In genomic region chr1:92485374-92486250, GRCh38 we compare ENCODE assay signal across 8 cellular contexts. TPM values are rescaled to one million over a fixed set of nuclear protein-coding genes. Genes with fewer than 3 reads are reported as not detected.
A peak's percentile ranks its signal among the peaks of the same experiment; 100 is the strongest.
DNase-seq lines count a peak whose midpoint lies in the region; ATAC-seq and TF ChIP-seq lines count a peak whose summit lies in the region.

No MANE protein-coding gene starts in this region.

- H3K4me1 Mint-ChIP-seq in activated CD8-positive, alpha-beta T cell treated with anti-CD3 and anti-CD28 coated beads, Interleukin-2, amount 10 ng/mL, durations not matched to agents 7 days and 5 days (ENCODE audit: low read depth), result peaks cover 44% of the 10 kb centered on the region
- H3K4me1 Mint-ChIP-seq in neural crest cell, result peaks cover 39% of the 10 kb centered on the region

- H3K27me3 ChIP-seq in thymus (ENCODE audit: control insufficient read depth, insufficient read depth), result no peaks in the 10 kb centered on the region

- DNase-seq in AG04449 (ENCODE audit: low read depth, low spot score) (no peak), NCI-H526 treated with DMSO at 0.1 percent for 48 hours (lab: John Stamatoyannopoulos, UW) (peak; percentile 29), epithelial cell of proximal tubule (ENCODE audit: low read depth) (no peak), neural crest cell (ENCODE audit: low read depth, low spot score) (peak; percentile 15)
- DNase-seq in activated CD8-positive, alpha-beta T cell treated with anti-CD3 and anti-CD28 coated beads, Interleukin-2, amount 10 ng/mL, durations not matched to agents 7 days and 5 days, result peak; percentile 94

- peaks cover 42% of the 10 kb centered on the region for H3K36me3 Mint-ChIP-seq in activated CD8-positive, alpha-beta T cell treated with anti-CD3 and anti-CD28 coated beads, Interleukin-2, amount 10 ng/mL, durations not matched to agents 7 days and 5 days (ENCODE audit: low read depth)
- H3K36me3 Mint-ChIP-seq in neural crest cell (ENCODE audit: low read depth), result no peaks in the 10 kb centered on the region

- H3K36me3 ChIP-seq in thymus (ENCODE audit: control insufficient read depth, insufficient read depth), result peaks cover 7% of the 10 kb centered on the region

- H3K4me1 ChIP-seq in thymus (ENCODE audit: control insufficient read depth, insufficient read depth, low read length), result peaks cover 18% of the 10 kb centered on the region

- H3K27ac Mint-ChIP-seq in activated CD8-positive, alpha-beta T cell treated with anti-CD3 and anti-CD28 coated beads, Interleukin-2, amount 10 ng/mL, durations not matched to agents 7 days and 5 days, result peak overlapping the region; percentile 91
- H3K27ac Mint-ChIP-seq in neural crest cell (ENCODE audit: unreplicated experiment), result no peak overlapping the region

- H3K27me3 Mint-ChIP-seq in activated CD8-positive, alpha-beta T cell treated with anti-CD3 and anti-CD28 coated beads, Interleukin-2, amount 10 ng/mL, durations not matched to agents 7 days and 5 days (ENCODE audit: low read depth), result no peaks in the 10 kb centered on the region
- H3K27me3 Mint-ChIP-seq in neural crest cell (ENCODE audit: low read depth), result peaks cover 92% of the 10 kb centered on the region

- no peak for TF ChIP-seq CTCF in AG04449 (IDR thresholded peaks at IDR 0.05; ENCODE audit: insufficient read depth, low read length, missing control alignments)
- peak; percentile 27 for TF ChIP-seq CTCF in epithelial cell of proximal tubule (conservative IDR thresholded peaks at IDR 0.05; ENCODE audit: low read depth, low read length)
- peak; percentile 50 for TF ChIP-seq CTCF in neural crest cell (conservative IDR thresholded peaks at IDR 0.05)

- H3K4me3 ChIP-seq in AG04449 (ENCODE audit: low read depth, low read length) (peak overlapping the region; percentile 40), epithelial cell of proximal tubule (ENCODE audit: low read depth, low read length) (peak overlapping the region; percentile 50), thymus (ENCODE audit: low read length) (peak overlapping the region; percentile 70)

- no peaks in the 10 kb centered on the region for H3K9me3 ChIP-seq in thymus (ENCODE audit: control insufficient read depth)

- ATAC-seq in GM18867 (IDR thresholded peaks at IDR 0.05; ENCODE audit: unreplicated experiment) (peak; percentile 59), HG03066 (IDR thresholded peaks at IDR 0.05; ENCODE audit: low read depth, unreplicated experiment) (peak; percentile 41)
- peak; percentile 63 for ATAC-seq in activated CD8-positive, alpha-beta T cell treated with anti-CD3 and anti-CD28 coated beads, Interleukin-2, amount 10 ng/mL, durations not matched to agents 7 days and 5 days

- CTCF ChIA-PET in AG04449 (lab: Yijun Ruan, JAX), result no interaction called here
- CTCF ChIA-PET in activated CD8-positive, alpha-beta T cell treated with anti-CD3 and anti-CD28 coated beads, Interleukin-2, amount 10 ng/mL, durations not matched to agents 7 days and 5 days (lab: Charles Lee), result interaction anchor here (0.7 to 6.8 kb wide), 31 partner anchors 9 to 187 kb away, joined by 3 to 122 read pairs (median 5); partner anchors contain the start of gene GLMN

- POLR2A ChIA-PET in AG04449 (lab: Yijun Ruan, JAX), result no interaction called here
- POLR2A ChIA-PET in activated CD8-positive, alpha-beta T cell treated with anti-CD3 and anti-CD28 coated beads, Interleukin-2, amount 10 ng/mL, durations not matched to agents 7 days and 5 days (lab: Charles Lee), result interaction anchor here (0.6 to 9.9 kb wide), 46 partner anchors 8 to 593 kb away, joined by 3 to 230 read pairs (median 6); no protein-coding TSS in a partner anchor

- under 1% methylated on average over 82 of the region's 82 CpGs for WGBS in thymus

- H3K9me3 Mint-ChIP-seq in activated CD8-positive, alpha-beta T cell treated with anti-CD3 and anti-CD28 coated beads, Interleukin-2, amount 10 ng/mL, durations not matched to agents 7 days and 5 days (ENCODE audit: insufficient read depth), result no peaks in the 10 kb centered on the region
- no peaks in the 10 kb centered on the region for H3K9me3 Mint-ChIP-seq in neural crest cell

- H3K4me3 Mint-ChIP-seq in activated CD8-positive, alpha-beta T cell treated with anti-CD3 and anti-CD28 coated beads, Interleukin-2, amount 10 ng/mL, durations not matched to agents 7 days and 5 days, result peak overlapping the region; percentile 90
- H3K4me3 Mint-ChIP-seq in neural crest cell, result peak overlapping the region; percentile 83

- peak overlapping the region; percentile 94 for H3K27ac ChIP-seq in thymus (ENCODE audit: low read depth)

RNA-seq across cellular contexts. Expression of gene GFI1, which starts 1.1 kb away (rescaled TPM):
- 10 to 100 TPM; 47.6 to 48.3 TPM for total RNA-seq in activated CD8-positive, alpha-beta T cell treated with anti-CD3 and anti-CD28 coated beads, Interleukin-2, amount 10 ng/mL, durations not matched to agents 7 days and 5 days
- total RNA-seq in epithelial cell of proximal tubule, result 0.12 and 0.14 TPM in 2 replicates
- total RNA-seq in neural crest cell, result 0.11 and 0.16 TPM in 2 replicates
- 12.6 TPM for polyA plus RNA-seq in thymus

Comparison
In these comparisons a context has a peak if more than half of its experiments do, and no peak if none do; other contexts are left out.
1. DNase-seq: peak in NCI-H526 treated with DMSO at 0.1 percent for 48 hours (single experiment), activated CD8-positive, alpha-beta T cell treated with anti-CD3 and anti-CD28 coated beads, Interleukin-2, amount 10 ng/mL, durations not matched to agents 7 days and 5 days (single experiment) and neural crest cell (single experiment); none in AG04449 (single experiment) and epithelial cell of proximal tubule (single experiment).
2. RNA of gene GFI1, which starts 1.1 kb away (total RNA-seq): 47.6 to 48.3 TPM in activated CD8-positive, alpha-beta T cell treated with anti-CD3 and anti-CD28 coated beads, Interleukin-2, amount 10 ng/mL, durations not matched to agents 7 days and 5 days; 0.11 to 0.16 TPM in neural crest cell and 0.12 to 0.14 TPM in epithelial cell of proximal tubule; every median in the first group is over 10 times any median in the second.
3. Peak in every context shown above with its lines, with median percentiles within 50 percentile points of each other: H3K4me3 ChIP-seq and ATAC-seq.